Comparison of ENCODE assay signal across 26 cellular contexts in genomic region chr20:45313943-45314342, GRCh38. TPM values are rescaled to one million over a fixed set of nuclear protein-coding genes. Genes with fewer than 3 reads are reported as not detected.
"Had no signal": no experiment of that assay in that cellular context is flagged by ENCODE, and none has a peak within 500 bp of the region (broad histone marks: within the 10 kb centered on the region; RNA-seq: fewer than 3 reads in every experiment).

No MANE protein-coding gene starts in this region.

- ATAC-seq: Panc1, PC-3, Right ventricle myocardium inferior, SK-N-SH treated with all-trans-retinoic acid at 6 μM for 48 hours had no signal

- H3K4me1 ChIP-seq: SJCRH30 had no signal

- H3K9me3 ChIP-seq: MG63, SJCRH30 had no signal

- H3K27ac ChIP-seq: HL-60, RWPE1, SJCRH30 had no signal

- H3K36me3 ChIP-seq: MG63, SJCRH30 had no signal

- H3K4me3 ChIP-seq: MG63, SJCRH30 had no signal

- DNase-seq: IMR-90, KG1, MG63, NCI-H1092, NCI-H1105 treated with DMSO at 0.1 percent for 48 hours, NCI-H1417 treated with DMSO at 0.1 percent for 48 hours, NCI-H146, NCI-H1694 treated with DMSO at 0.1 percent for 48 hours, NCI-H1930, NCI-H2081 treated with DMSO at 0.1 percent for 48 hours, NCI-H2171, NCI-H226, NCI-H446, NCI-H510A, NCI-H524 treated with DMSO at 0.1 percent for 48 hours, NCI-H69, NCI-H774, PC-3, SHP77 treated with DMSO at 0.1 percent for 48 hours, SJCRH30 had no signal

- H3K27me3 ChIP-seq: MG63 had no signal

RNA-seq across cellular contexts. Expression of gene MATN4, which starts 5.8 kb away (rescaled TPM):
- total RNA-seq: IMR-90, Right ventricle myocardium inferior had no signal

RNA-seq across cellular contexts. Expression of gene RBPJL, which starts 7.3 kb away (rescaled TPM):
- total RNA-seq: IMR-90, OCI-LY7, PC-3, Right ventricle myocardium inferior, SJCRH30 had no signal
- polyA plus RNA-seq: IMR-90 had no signal

RNA-seq across cellular contexts. Expression of gene SDC4, which starts 34.3 kb away (rescaled TPM):
- total RNA-seq: OCI-LY7 had no signal

RNA-seq across cellular contexts. Expression of gene SLPI, which starts 59.6 kb away (rescaled TPM):
- total RNA-seq: IMR-90, OCI-LY7, SJCRH30 had no signal
- polyA plus RNA-seq: IMR-90 had no signal
